Comparison of ENCODE assay signal across 8 cellular contexts in genomic region chr16:10552998-10553491, GRCh38. TPM values are rescaled to one million over a fixed set of nuclear protein-coding genes. Genes with fewer than 3 reads are reported as not detected.
DNase-seq lines count a peak whose midpoint lies in the region; ATAC-seq and TF ChIP-seq lines count a peak whose summit lies in the region.

No MANE protein-coding gene starts in this region.

- H3K4me3 Mint-ChIP-seq in T-helper 17 cell (peak overlapping the region; percentile 94), nephron progenitor cell (no peak overlapping the region)

- H3K27ac Mint-ChIP-seq in T-helper 17 cell (peak overlapping the region; percentile 84), nephron progenitor cell (peak overlapping the region; percentile 47)

- no peaks in the 10 kb centered on the region for H3K9me3 ChIP-seq in T-helper 17 cell (ENCODE audit: control insufficient read depth, low read length, poor library complexity, severe bottlenecking)
- H3K9me3 ChIP-seq in ascending aorta, result peaks cover 0 to 7% of the 10 kb centered on the region in 2 donors

- H3K9me3 Mint-ChIP-seq in nephron progenitor cell, result peaks cover 38% of the 10 kb centered on the region

- H3K27ac ChIP-seq in ascending aorta, result peak overlapping the region; percentile 38 to 67

- H3K27me3 ChIP-seq in ascending aorta, result no peaks in the 10 kb centered on the region

- H3K4me1 ChIP-seq in ascending aorta, result peaks cover 5 to 14% of the 10 kb centered on the region in 2 donors

- peak overlapping the region in 1 of 2 donors; percentile 24 for H3K4me3 ChIP-seq in ascending aorta

- peaks cover 8% of the 10 kb centered on the region for H3K4me1 Mint-ChIP-seq in T-helper 17 cell
- no peaks in the 10 kb centered on the region for H3K4me1 Mint-ChIP-seq in nephron progenitor cell

- intact Hi-C loops in ascending aorta (cut with DNase I), result no loop called here

- DNase-seq in T-helper 17 cell, result peak in 2 of 3 donors; percentile 18 to 34
- DNase-seq in ascending aorta (ENCODE audit: low spot score in 2 of 2), result peak; percentile 21 to 76
- DNase-seq in nephron progenitor cell, result no peak
- DNase-seq in AG08396 (ENCODE audit: low spot score), result no peak
- DNase-seq in AG20443 (ENCODE audit: low spot score), result no peak

- H3K27me3 Mint-ChIP-seq in T-helper 17 cell (peaks cover 27% of the 10 kb centered on the region), nephron progenitor cell (ENCODE audit: low read depth, poor library complexity) (peaks cover 6% of the 10 kb centered on the region)

- H3K36me3 Mint-ChIP-seq in T-helper 17 cell (ENCODE audit: low read depth) (peaks cover 3% of the 10 kb centered on the region), nephron progenitor cell (ENCODE audit: low read depth) (peaks cover 35% of the 10 kb centered on the region)

- peaks cover 1 to 9% of the 10 kb centered on the region in 2 donors for H3K36me3 ChIP-seq in ascending aorta

- ATAC-seq in GM18519 (IDR thresholded peaks at IDR 0.05; ENCODE audit: low FRiP score, unreplicated experiment) (peak; percentile 86), HG02852 (IDR thresholded peaks at IDR 0.05; ENCODE audit: unreplicated experiment) (peak; percentile 97), T-helper 17 cell (peak; percentile 95), HG02840 (IDR thresholded peaks at IDR 0.05; ENCODE audit: low FRiP score, unreplicated experiment) (no peak)

- TF ChIP-seq CTCF in ascending aorta (IDR thresholded peaks at IDR 0.05) (no peak), nephron progenitor cell (IDR thresholded peaks at IDR 0.05) (no peak)

RNA-seq across cellular contexts. Expression of gene EMP2, which starts 27.4 kb away (rescaled TPM):
- total RNA-seq in T-helper 17 cell (not detected), ascending aorta (49.2 TPM)

Comparison
In these comparisons a context has a peak if more than half of its experiments do, and no peak if none do; other contexts are left out.
1. DNase-seq: peak in T-helper 17 cell (2 of 3) and ascending aorta (2 of 2); none in nephron progenitor cell (single experiment), AG08396 (single experiment) and AG20443 (single experiment).
2. RNA of gene EMP2, which starts 27.4 kb away (total RNA-seq): 49.2 TPM in ascending aorta (single experiment); not detected in T-helper 17 cell; every median in the first group is over 10 times any median in the second.